ENCODE assay signal across 23 cellular contexts in genomic region chr6:107543567-107543966, GRCh38. TPM values are rescaled to one million over a fixed set of nuclear protein-coding genes. Genes with fewer than 3 reads are reported as not detected.
"Had no signal": no experiment of that assay in that cellular context is flagged by ENCODE, and none has a peak within 500 bp of the region (broad histone marks: within the 10 kb centered on the region; RNA-seq: fewer than 3 reads in every experiment).

No MANE protein-coding gene starts in this region.

- H3K27ac ChIP-seq: gastroesophageal sphincter, left lung, lower lobe of right lung, neural progenitor cell, skin epidermis, spleen, testis, tibial artery had no signal

- H3K9me3 ChIP-seq: gastroesophageal sphincter, heart right ventricle, left lung, lower lobe of right lung, spleen, testis, tibial artery had no signal

- ATAC-seq: left lung; lower lobe of right lung; naive thymus-derived CD4-positive, alpha-beta T cell; sciatic nerve; stimulated activated memory B cell treated with anti-CD40 and anti-IgM and Interleukin-4, amounts not matched to agents 10 μg/mL and 1 μg/mL and 100 μg/mL, for 72 hours; stimulated activated naive CD8-positive, alpha-beta T cell treated with anti-CD3 and anti-CD28 coated beads, Interleukin-15, Interleukin-2, amounts not matched to agents 100 U/mL and 50 U/mL, for 24 hours had no signal

- H2AFZ ChIP-seq: neural progenitor cell had no signal

- H3K27me3 ChIP-seq: dorsolateral prefrontal cortex, gastroesophageal sphincter, heart right ventricle, left lung, neural progenitor cell, testis, tibial artery had no signal

- H3K4me3 ChIP-seq: dorsolateral prefrontal cortex, gastroesophageal sphincter, left lung, lower lobe of right lung, neural progenitor cell, skin epidermis, spleen, testis, tibial artery had no signal

- H3K9ac ChIP-seq: neural progenitor cell had no signal

- H3K36me3 ChIP-seq: gastroesophageal sphincter, left lung, lower lobe of right lung, neural progenitor cell, spleen, tibial artery had no signal

- DNase-seq: cerebellar nuclear complex; cortex of kidney; dorsolateral prefrontal cortex; effector CD4-positive, alpha-beta T cell; foreskin fibroblast; hippocampal formation; left lung; lower lobe of right lung; naive thymus-derived CD4-positive, alpha-beta T cell; posterior cingulate gyrus; retina; spleen; stimulated activated CD4-positive, alpha-beta T cell treated with anti-CD3 and anti-CD28 coated beads, Interleukin-4, amount 100 ng/mL, for 4 hours; stimulated activated naive CD8-positive, alpha-beta T cell treated with anti-CD3 and anti-CD28 coated beads, Interleukin-15, Interleukin-2, amounts not matched to agents 100 U/mL and 50 U/mL, for 24 hours; substantia nigra; testis; tibial artery had no signal

- H3K4me2 ChIP-seq: neural progenitor cell had no signal

- H3K4me1 ChIP-seq: spleen, testis had no signal

RNA-seq across cellular contexts. Expression of gene SOBP, which starts 53.6 kb away (rescaled TPM):
- polyA plus RNA-seq: naive thymus-derived CD4-positive, alpha-beta T cell had no signal
